In genomic region chr11:70486026-70486415, GRCh38 we compare ENCODE assay signal across 24 cellular contexts.
DNase-seq lines count a peak whose midpoint lies in the region; ATAC-seq, FAIRE-seq and TF ChIP-seq lines count a peak whose summit lies in the region.
"Had no signal": no experiment of that assay in that cellular context is flagged by ENCODE, and none has a peak within 500 bp of the region (broad histone marks: within the 10 kb centered on the region; RNA-seq: fewer than 3 reads in every experiment).

No MANE protein-coding gene starts in this region.

- H3K4me3 Mint-ChIP-seq in H9 (no peak overlapping the region), glutamatergic neuron (ENCODE audit: unreplicated experiment) (no peak overlapping the region)
- H3K4me3 Mint-ChIP-seq: B cell; CD4-positive, alpha-beta T cell; CD8-positive, alpha-beta T cell had no signal

- no peaks in the 10 kb centered on the region for H3K79me1 ChIP-seq in H9 (ENCODE audit: insufficient read depth, low read depth, low read length, poor library complexity, severe bottlenecking)

- no peak overlapping the region for H3K4me2 ChIP-seq in H9 (ENCODE audit: insufficient read depth, insufficient read length, low read length)
- H3K4me2 ChIP-seq in K562 (ENCODE audit: insufficient read depth, low read length), result no peak overlapping the region
- H3K4me2 ChIP-seq: A549; BLaER1 treated with 17β-estradiol and CSF1 and Interleukin-3, amounts not matched to agents 10 nM and 100 nM had no signal

- no peak overlapping the region for H3T11ph ChIP-seq in H9 (ENCODE audit: low read length)

- DNase-seq in Right ventricle myocardium inferior (ENCODE audit: missing footprints) (peak; percentile 65), heart right ventricle (no peak), H9 (no peak), K562 (ENCODE audit: extremely low read depth in 1 of 4, low spot score in 3 of 4) (no peak), glutamatergic neuron (no peak), NCI-H1105 (lab: John Stamatoyannopoulos, UW) (no peak), NCI-H1436 (lab: John Stamatoyannopoulos, UW) (no peak)
- DNase-seq in effector memory CD4-positive, alpha-beta T cell, result no peak
- DNase-seq: AML-193; Caco-2; Calu3; CD4-positive, alpha-beta T cell; CD8-positive, alpha-beta T cell; DMS79 treated with DMSO at 0.1 percent for 48 hours; GF-D8 had no signal

- H3K27ac Mint-ChIP-seq in H9, result peak overlapping the region in 2 of 3 experiments; percentile 28 to 34; a peak in 2 of 7 replicates
- peak overlapping the region; percentile 55 for H3K27ac Mint-ChIP-seq in glutamatergic neuron (ENCODE audit: unreplicated experiment)
- H3K27ac Mint-ChIP-seq: B cell; CD4-positive, alpha-beta T cell; CD8-positive, alpha-beta T cell had no signal

- no peak overlapping the region for H2BK15ac ChIP-seq in H9 (ENCODE audit: low read depth, low read length)

- TF ChIP-seq RAD21 in K562 (CRISPR knock-in tag; conservative IDR thresholded peaks at IDR 0.05 in 1 of 2, IDR thresholded peaks at IDR 0.05 in 1 of 2), result no peak

- FAIRE-seq in K562 (lab: Jason Lieb, UNC), result no peak
- FAIRE-seq: A549, D721Med, G401.6, GM12891, GM19239 had no signal

- no peak for TF ChIP-seq EP300 in K562 (IDR thresholded peaks at IDR 0.05; ENCODE audit: low read length)

- H3K23me2 ChIP-seq in H9 (ENCODE audit: insufficient read length, low read depth, low read length, poor library complexity, severe bottlenecking), result no peaks in the 10 kb centered on the region

- no peak overlapping the region for H4K8ac ChIP-seq in H9 (replicated peaks; ENCODE audit: insufficient read length, low read depth, low read length)

- peaks cover 7 to 9% of the 10 kb centered on the region in 2 experiments for H3K9me3 Mint-ChIP-seq in H9
- peaks cover 1% of the 10 kb centered on the region for H3K9me3 Mint-ChIP-seq in glutamatergic neuron (ENCODE audit: unreplicated experiment)
- H3K9me3 Mint-ChIP-seq: CD4-positive, alpha-beta T cell had no signal

- H3K27me3 Mint-ChIP-seq in H9 (ENCODE audit: low read depth) (no peaks in the 10 kb centered on the region), glutamatergic neuron (ENCODE audit: unreplicated experiment) (peaks cover 6% of the 10 kb centered on the region)
- H3K27me3 Mint-ChIP-seq: CD4-positive, alpha-beta T cell had no signal

- no peak overlapping the region for H3K14ac ChIP-seq in H9 (ENCODE audit: insufficient read depth, low read length)

- H3K9me3 ChIP-seq in heart right ventricle (peaks cover 0 to 11% (median 4%) of the 10 kb centered on the region in 11 donors), H9 (ENCODE audit: control insufficient read depth, low read depth, low read length) (peaks cover 2% of the 10 kb centered on the region), K562 (replicated peaks; ENCODE audit: control insufficient read depth, insufficient read depth, low read depth, low read length) (no peaks in the 10 kb centered on the region)
- no peaks in the 10 kb centered on the region for H3K9me3 ChIP-seq in effector memory CD4-positive, alpha-beta T cell (ENCODE audit: control insufficient read depth, low read length)
- H3K9me3 ChIP-seq: A549 had no signal

- intact Hi-C loops in Right ventricle myocardium inferior (cut with DNase I) (no loop called here), heart right ventricle (cut with DNase I) (no loop called here), K562 (cut with micrococcal nuclease) (no loop called here)

- H3K36me3 Mint-ChIP-seq in H9 (ENCODE audit: insufficient read depth in 1 of 3, low read depth in 3 of 3), result peaks cover 29 to 38% (median 30%) of the 10 kb centered on the region in 3 experiments
- peaks cover 16% of the 10 kb centered on the region for H3K36me3 Mint-ChIP-seq in glutamatergic neuron (ENCODE audit: unreplicated experiment)
- H3K36me3 Mint-ChIP-seq: CD8-positive, alpha-beta T cell had no signal

- no peak overlapping the region for H3K18ac ChIP-seq in H9 (ENCODE audit: insufficient read length, low read depth, low read length)

- no peaks in the 10 kb centered on the region for H3K9me1 ChIP-seq in K562 (ENCODE audit: control insufficient read depth, insufficient read depth, low read length)

- no peaks in the 10 kb centered on the region for H3K27me3 ChIP-seq in heart right ventricle
- no peaks in the 10 kb centered on the region for H3K27me3 ChIP-seq in H9 (ENCODE audit: insufficient read depth, low read length)
- peaks cover 36 to 69% of the 10 kb centered on the region in 2 experiments for H3K27me3 ChIP-seq in K562 (ENCODE audit: control insufficient read depth in 2 of 2, insufficient read depth in 2 of 2, low read length in 2 of 2)
- no peaks in the 10 kb centered on the region for H3K27me3 ChIP-seq in effector memory CD4-positive, alpha-beta T cell (replicated peaks; ENCODE audit: control insufficient read depth, insufficient read depth, low read length, poor library complexity, severe bottlenecking)
- H3K27me3 ChIP-seq: BLaER1 treated with 17β-estradiol and CSF1 and Interleukin-3, amounts not matched to agents 10 nM and 100 nM had no signal

- no peak overlapping the region for H2AK5ac ChIP-seq in H9 (ENCODE audit: insufficient read length, low read length)

- in situ Hi-C loops in K562 (cut with MboI), result no loop called here

- TF ChIP-seq POLR2A in K562 (conservative IDR thresholded peaks at IDR 0.05), result no peak

- H4K20me1 ChIP-seq in H9 (ENCODE audit: control insufficient read depth, insufficient read depth, insufficient read length) (peaks cover 2% of the 10 kb centered on the region), K562 (replicated peaks; ENCODE audit: control insufficient read depth, insufficient read depth, low read length) (peaks cover 8% of the 10 kb centered on the region; the same call in 1 of the 2 replicates)
- H4K20me1 ChIP-seq: BLaER1 treated with 17β-estradiol and CSF1 and Interleukin-3, amounts not matched to agents 10 nM and 100 nM had no signal

- 90 to 93% methylated on average over 22 of the region's 22 CpGs for WGBS in heart right ventricle, 2 donors
- WGBS in H9 (ENCODE audit: extremely low coverage, insufficient read length, low lambda C conversion rate), result no CpG with 5 or more reads among the region's 22 CpGs
- WGBS in K562 (ENCODE audit: insufficient coverage, low coverage, missing lambda C conversion rate), result 17% methylated on average over 17 of the region's 22 CpGs

- no peak overlapping the region for H3K56ac ChIP-seq in H9 (ENCODE audit: insufficient read length, low read depth, low read length)

- no peak overlapping the region for H2BK5ac ChIP-seq in H9 (ENCODE audit: insufficient read length, low read length)

- POLR2A ChIA-PET in K562 (lab: Yijun Ruan, JAX), result interaction anchor here (0.6 kb wide), 2 partner anchors 22 to 307 kb away, joined by 3 read pairs; no protein-coding TSS in a partner anchor

- H3K36me3 ChIP-seq in heart right ventricle, result no peaks in the 10 kb centered on the region
- H3K36me3 ChIP-seq in K562 (ENCODE audit: control insufficient read depth, insufficient read depth, low read length), result no peaks in the 10 kb centered on the region
- no peaks in the 10 kb centered on the region for H3K36me3 ChIP-seq in effector memory CD4-positive, alpha-beta T cell (ENCODE audit: control insufficient read depth, insufficient read depth, low read length)

- no peak overlapping the region for H2BK20ac ChIP-seq in H9 (ENCODE audit: low read depth, low read length, poor library complexity, severe bottlenecking)

- no peak overlapping the region for H2BK120ac ChIP-seq in H9 (ENCODE audit: low read depth, low read length, poor library complexity, severe bottlenecking)

- H3K79me2 ChIP-seq in H9 (ENCODE audit: insufficient read depth, low read length), result no peaks in the 10 kb centered on the region
- no peaks in the 10 kb centered on the region for H3K79me2 ChIP-seq in K562 (ENCODE audit: control insufficient read depth, insufficient read depth, low read length)

- H3K27ac ChIP-seq in heart right ventricle, result no peak overlapping the region
- H3K27ac ChIP-seq in H9 (ENCODE audit: insufficient read length, low read depth, low read length), result no peak overlapping the region
- no peak overlapping the region for H3K27ac ChIP-seq in K562 (ENCODE audit: extremely low read depth, low read depth, low read length)
- no peak overlapping the region for H3K27ac ChIP-seq in effector memory CD4-positive, alpha-beta T cell (ENCODE audit: insufficient read depth, low read length, poor library complexity, severe bottlenecking)
- H3K27ac ChIP-seq: 22Rv1; A549; BLaER1 treated with 17β-estradiol and CSF1 and Interleukin-3, amounts not matched to agents 10 nM and 100 nM; C4-2B had no signal

- H3K4ac ChIP-seq in H9 (ENCODE audit: low read depth, low read length), result no peak overlapping the region

- CTCF ChIA-PET in K562 (lab: Yijun Ruan, JAX; ENCODE audit: low intra/inter-chr PET ratio), result no interaction called here

- H3K4me3 ChIP-seq in heart right ventricle, result no peak overlapping the region
- H3K4me3 ChIP-seq in K562, result no peak overlapping the region
- no peak overlapping the region for H3K4me3 ChIP-seq in effector memory CD4-positive, alpha-beta T cell (ENCODE audit: insufficient read depth, low read depth, low read length, poor library complexity, severe bottlenecking)
- H3K4me3 ChIP-seq: A549; BLaER1 treated with 17β-estradiol and CSF1 and Interleukin-3, amounts not matched to agents 10 nM and 100 nM had no signal

- no TSS peak for BruUV-seq in K562 (replicated peaks; lab: Mats Ljungman, UMichigan)

- H3K23ac ChIP-seq in H9 (ENCODE audit: insufficient read length, low read depth, low read length), result no peak overlapping the region

- TF ChIP-seq CTCF in heart right ventricle (IDR thresholded peaks at IDR 0.05) (no peak), H9 (conservative IDR thresholded peaks at IDR 0.05) (no peak), K562 (IDR thresholded peaks at IDR 0.05 in 2 of 3, conservative IDR thresholded peaks at IDR 0.05 in 1 of 3; ENCODE audit: insufficient read depth in 2 of 3, low read depth in 1 of 3, low read length in 3 of 3) (no peak), glutamatergic neuron (IDR thresholded peaks at IDR 0.05; ENCODE audit: partially characterized antibody, unreplicated experiment) (no peak)

- no peak for ATAC-seq in Right ventricle myocardium inferior
- no peak for ATAC-seq in heart right ventricle
- ATAC-seq in K562, result no peak
- ATAC-seq: A549; CD8-positive, alpha-beta T cell had no signal

- peaks cover 0 to 18% (median 4%) of the 10 kb centered on the region in 9 donors for H3K4me1 ChIP-seq in heart right ventricle
- H3K4me1 ChIP-seq in H9 (ENCODE audit: insufficient read depth, low read length), result no peaks in the 10 kb centered on the region
- peaks cover 0 to 10% of the 10 kb centered on the region in 2 experiments; a peak in 3 of 5 replicates for H3K4me1 ChIP-seq in K562 (replicated peaks in 1 of 2; ENCODE audit: control insufficient read depth in 2 of 2, insufficient read depth in 2 of 2, low read length in 2 of 2)
- H3K4me1 ChIP-seq in effector memory CD4-positive, alpha-beta T cell (ENCODE audit: control insufficient read depth, insufficient read depth, low read length, poor library complexity, severe bottlenecking), result no peaks in the 10 kb centered on the region
- H3K4me1 ChIP-seq: Caco-2 had no signal

- H4K91ac ChIP-seq in H9 (ENCODE audit: insufficient read length, low read depth, low read length), result no peak overlapping the region

- H3K4me1 Mint-ChIP-seq in H9 (no peaks in the 10 kb centered on the region; a peak in 1 of 4 replicates), glutamatergic neuron (ENCODE audit: low read depth, unreplicated experiment) (peaks cover 3% of the 10 kb centered on the region)
- H3K4me1 Mint-ChIP-seq: B cell had no signal

- no peak overlapping the region for H2BK12ac ChIP-seq in H9 (ENCODE audit: insufficient read length, low read depth, low read length)

- H3K9ac ChIP-seq in H9 (ENCODE audit: extremely low read depth, insufficient read length, low read length) (no peak overlapping the region), K562 (ENCODE audit: insufficient read depth in 1 of 2, low read depth in 2 of 2, low read length in 2 of 2) (no peak overlapping the region)
- H3K9ac ChIP-seq: BLaER1 treated with 17β-estradiol and CSF1 and Interleukin-3, amounts not matched to agents 10 nM and 100 nM had no signal

- no peak overlapping the region for H4K5ac ChIP-seq in H9 (ENCODE audit: insufficient read length, low read depth, low read length)

- H2AFZ ChIP-seq in H9 (ENCODE audit: low read length) (no peak overlapping the region), K562 (ENCODE audit: low read depth, low read length) (no peak overlapping the region)
